ENCODE assay signal across 1 cellular context in genomic region chr2:191382801-191383200, GRCh38.
A peak's percentile ranks its signal among the peaks of the same experiment; 100 is the strongest.
TF ChIP-seq lines count a peak whose summit lies in the region.

No MANE protein-coding gene starts in this region.

TF ChIP-seq in HepG2, 621 proteins besides CTCF, POLR2A, EP300 and RAD21 (continued from another document and continues in another):
- TF ChIP-seq PRDM10 (CRISPR knock-in tag; IDR thresholded peaks at IDR 0.05; ENCODE audit: low read depth) = no peak
- peak; percentile 71; the same call in 1 of the 2 replicates for TF ChIP-seq KDM3A (CRISPR knock-in tag; IDR thresholded peaks at IDR 0.05; ENCODE audit: low read depth)
- TF ChIP-seq CBX5 (CRISPR knock-in tag; IDR thresholded peaks at IDR 0.05; ENCODE audit: borderline replicate concordance) = peak; percentile 38; the same call in 1 of the 2 replicates
- 0 out of 2 replicates have a peak, but pooled peaks have one; percentile 47 for TF ChIP-seq GTF2F1 (IDR thresholded peaks at IDR 0.05; ENCODE audit: low read length)
- no peak for TF ChIP-seq ZNF318 (CRISPR knock-in tag; IDR thresholded peaks at IDR 0.05)
- TF ChIP-seq BCL6 (CRISPR knock-in tag; IDR thresholded peaks at IDR 0.05) = peak; percentile 72
- no peak for TF ChIP-seq DR1 (CRISPR knock-in tag; IDR thresholded peaks at IDR 0.05)
- 0 out of 2 replicates have a peak, but pooled peaks have one; percentile 19 for TF ChIP-seq SMC3 (IDR thresholded peaks at IDR 0.05; ENCODE audit: low read length)
- TF ChIP-seq FOXO1 (CRISPR knock-in tag; IDR thresholded peaks at IDR 0.05) = peak; percentile 59; the same call in 1 of the 2 replicates
- TF ChIP-seq SMAD3 (CRISPR knock-in tag; IDR thresholded peaks at IDR 0.05) = peak; percentile 81
- 0 out of 2 replicates have a peak, but pooled peaks have one; percentile 56 for TF ChIP-seq HOXA5 (CRISPR knock-in tag; IDR thresholded peaks at IDR 0.05)
- peak; percentile 65 for TF ChIP-seq NCOA2 (CRISPR knock-in tag; IDR thresholded peaks at IDR 0.05)
- TF ChIP-seq ZNF280D (CRISPR knock-in tag; IDR thresholded peaks at IDR 0.05) = no peak
- no peak for TF ChIP-seq ZSCAN30 (CRISPR knock-in tag; IDR thresholded peaks at IDR 0.05)
- peak; percentile 61 for TF ChIP-seq HNF4A (CRISPR knock-in tag; IDR thresholded peaks at IDR 0.05)
- TF ChIP-seq CERS6 (CRISPR knock-in tag; IDR thresholded peaks at IDR 0.05) = no peak
- TF ChIP-seq RARA (CRISPR knock-in tag; IDR thresholded peaks at IDR 0.05) = peak; percentile 92
- no peak for TF ChIP-seq FOXO4 (CRISPR knock-in tag; conservative IDR thresholded peaks at IDR 0.05)
- peak; percentile 64 for TF ChIP-seq SKIL (CRISPR knock-in tag; IDR thresholded peaks at IDR 0.05; ENCODE audit: borderline replicate concordance)
- peak; percentile 46; the same call in 1 of the 2 replicates for TF ChIP-seq THAP11 (CRISPR knock-in tag; IDR thresholded peaks at IDR 0.05)
- TF ChIP-seq ZBTB25 (CRISPR knock-in tag; IDR thresholded peaks at IDR 0.05) = 0 out of 2 replicates have a peak, but pooled peaks have one; percentile 44
- 0 out of 2 replicates have a peak, but pooled peaks have one; percentile 36 for TF ChIP-seq ATF1 (CRISPR knock-in tag; IDR thresholded peaks at IDR 0.05)
- TF ChIP-seq FOXA3 (CRISPR knock-in tag; IDR thresholded peaks at IDR 0.05) = peak; percentile 95
- peak; percentile 40 for TF ChIP-seq ASH2L (IDR thresholded peaks at IDR 0.05; ENCODE audit: insufficient read length, low read depth, low read length)
- peak; percentile 69 for TF ChIP-seq CEBPG (CRISPR knock-in tag; IDR thresholded peaks at IDR 0.05)
- TF ChIP-seq ZNF879 (CRISPR knock-in tag; IDR thresholded peaks at IDR 0.05) = no peak
- peak; percentile 62; the same call in 1 of the 2 replicates for TF ChIP-seq SIX4 (CRISPR knock-in tag; IDR thresholded peaks at IDR 0.05)
- peak; percentile 85; the same call in 1 of the 2 replicates for TF ChIP-seq ZNF441 (CRISPR knock-in tag; IDR thresholded peaks at IDR 0.05; ENCODE audit: borderline replicate concordance)
- peak; percentile 36; the same call in 1 of the 2 replicates for TF ChIP-seq ZNF12 (CRISPR knock-in tag; IDR thresholded peaks at IDR 0.05)
- TF ChIP-seq TARDBP (CRISPR knock-in tag; IDR thresholded peaks at IDR 0.05) = peak; percentile 44; the same call in 1 of the 2 replicates
- TF ChIP-seq ZFP36L1 (CRISPR knock-in tag; IDR thresholded peaks at IDR 0.05) = peak; percentile 77; the same call in 1 of the 2 replicates
- no peak for TF ChIP-seq MATR3 (CRISPR knock-in tag; IDR thresholded peaks at IDR 0.05)
